9 cellular contexts compared by ENCODE assay signal in the genomic region with DNA sequence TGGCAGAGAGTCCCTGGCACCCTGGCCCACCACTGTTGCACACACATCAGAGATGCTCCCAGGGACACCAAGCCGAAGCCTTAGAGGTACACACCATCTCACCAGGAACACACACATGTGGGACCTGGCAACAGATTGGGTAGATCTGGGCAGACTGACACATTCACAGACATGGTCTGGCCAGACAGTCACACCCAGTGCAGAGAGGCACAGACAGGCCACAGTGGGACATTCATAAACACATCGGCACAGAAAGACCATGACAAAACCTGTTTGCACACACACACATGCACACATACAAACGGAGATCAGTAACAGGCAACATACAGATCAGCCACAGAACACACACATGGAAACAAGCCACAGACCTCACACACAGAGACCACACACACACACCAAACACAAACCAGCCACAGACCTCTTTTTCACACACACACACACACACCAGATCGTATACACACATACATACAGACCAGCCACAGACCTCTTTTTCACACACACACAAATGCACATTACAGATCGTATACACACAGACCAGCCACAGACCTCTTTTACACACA. TPM values are rescaled to one million over a fixed set of nuclear protein-coding genes. Genes with fewer than 3 reads are reported as not detected.
DNase-seq lines count a peak whose midpoint lies in the region; TF ChIP-seq lines count a peak whose summit lies in the region.
"Had no signal": no experiment of that assay in that cellular context is flagged by ENCODE, and none has a peak within 500 bp of the region (broad histone marks: within the 10 kb centered on the region; RNA-seq: fewer than 3 reads in every experiment).

No MANE protein-coding gene starts in this region.

- CTCF ChIA-PET in activated CD4-positive, alpha-beta memory T cell treated with anti-CD3 and anti-CD28 coated beads, Interleukin-2, amount 10 ng/mL, durations not matched to agents 7 days and 5 days (lab: Charles Lee) = interaction anchor here (1.3 kb wide), 1 partner anchor 11 kb away, joined by 6 read pairs; no protein-coding TSS in a partner anchor

- TF ChIP-seq POLR2A in suprapubic skin (IDR thresholded peaks at IDR 0.05) = no peak

- H3K4me3 ChIP-seq in suprapubic skin = peak overlapping the region; percentile 50

- H3K9me3 Mint-ChIP-seq in activated CD4-positive, alpha-beta memory T cell treated with anti-CD3 and anti-CD28 coated beads, Interleukin-2, amount 10 ng/mL, durations not matched to agents 7 days and 5 days = no peaks in the 10 kb centered on the region
- H3K9me3 Mint-ChIP-seq in immature natural killer cell (no peaks in the 10 kb centered on the region), osteocyte (ENCODE audit: unreplicated experiment) (no peaks in the 10 kb centered on the region)
- H3K9me3 Mint-ChIP-seq: IgD-negative memory B cell had no signal

- H3K4me1 Mint-ChIP-seq in activated CD4-positive, alpha-beta memory T cell treated with anti-CD3 and anti-CD28 coated beads, Interleukin-2, amount 10 ng/mL, durations not matched to agents 7 days and 5 days = peaks cover 42% of the 10 kb centered on the region
- H3K4me1 Mint-ChIP-seq in immature natural killer cell (peaks cover 25% of the 10 kb centered on the region in 2 donors), osteocyte (ENCODE audit: unreplicated experiment) (peaks cover 36% of the 10 kb centered on the region)

- POLR2A ChIA-PET in activated CD4-positive, alpha-beta memory T cell treated with anti-CD3 and anti-CD28 coated beads, Interleukin-2, amount 10 ng/mL, durations not matched to agents 7 days and 5 days (lab: Charles Lee) = interaction anchor here (1.3 kb wide), 1 partner anchor 11 kb away, joined by 4 read pairs; no protein-coding TSS in a partner anchor

- TF ChIP-seq CTCF in suprapubic skin (IDR thresholded peaks at IDR 0.05) (no peak), osteocyte (IDR thresholded peaks at IDR 0.05) (no peak)

- H3K9me3 ChIP-seq in suprapubic skin = no peaks in the 10 kb centered on the region

- H3K4me3 Mint-ChIP-seq in activated CD4-positive, alpha-beta memory T cell treated with anti-CD3 and anti-CD28 coated beads, Interleukin-2, amount 10 ng/mL, durations not matched to agents 7 days and 5 days = no peak overlapping the region
- H3K4me3 Mint-ChIP-seq in immature natural killer cell (no peak overlapping the region), osteocyte (ENCODE audit: unreplicated experiment) (no peak overlapping the region)
- H3K4me3 Mint-ChIP-seq: IgD-negative memory B cell had no signal

- H3K36me3 Mint-ChIP-seq in activated CD4-positive, alpha-beta memory T cell treated with anti-CD3 and anti-CD28 coated beads, Interleukin-2, amount 10 ng/mL, durations not matched to agents 7 days and 5 days (ENCODE audit: low read depth) = peaks cover 4% of the 10 kb centered on the region
- no peaks in the 10 kb centered on the region for H3K36me3 Mint-ChIP-seq in immature natural killer cell
- H3K36me3 Mint-ChIP-seq in osteocyte (ENCODE audit: unreplicated experiment) = no peaks in the 10 kb centered on the region
- H3K36me3 Mint-ChIP-seq: IgD-negative memory B cell had no signal

- H3K4me1 ChIP-seq in suprapubic skin = peaks cover 83% of the 10 kb centered on the region

- no peak for TF ChIP-seq EP300 in suprapubic skin (IDR thresholded peaks at IDR 0.05)

- no peak overlapping the region for H3K27ac Mint-ChIP-seq in activated CD4-positive, alpha-beta memory T cell treated with anti-CD3 and anti-CD28 coated beads, Interleukin-2, amount 10 ng/mL, durations not matched to agents 7 days and 5 days
- H3K27ac Mint-ChIP-seq in immature natural killer cell (no peak overlapping the region), osteocyte (ENCODE audit: unreplicated experiment) (no peak overlapping the region)
- H3K27ac Mint-ChIP-seq: IgD-negative memory B cell had no signal

- no peaks in the 10 kb centered on the region for H3K27me3 ChIP-seq in suprapubic skin

- 26% methylated on average over 5 of the region's 5 CpGs for WGBS in suprapubic skin

- H3K27me3 Mint-ChIP-seq in activated CD4-positive, alpha-beta memory T cell treated with anti-CD3 and anti-CD28 coated beads, Interleukin-2, amount 10 ng/mL, durations not matched to agents 7 days and 5 days = no peaks in the 10 kb centered on the region
- H3K27me3 Mint-ChIP-seq in immature natural killer cell (ENCODE audit: low read depth in 3 of 3) = peaks cover 9 to 26% (median 9%) of the 10 kb centered on the region in 3 donors
- H3K27me3 Mint-ChIP-seq in osteocyte (ENCODE audit: unreplicated experiment) = no peaks in the 10 kb centered on the region
- H3K27me3 Mint-ChIP-seq: IgD-negative memory B cell had no signal

- H3K27ac ChIP-seq in suprapubic skin = peak overlapping the region; percentile 97

- DNase-seq in activated CD4-positive, alpha-beta T cell treated with anti-CD3 and anti-CD28 coated beads, Interleukin-2, amount 50 U/mL, for 1 hour = peak; percentile 24
- no peak for DNase-seq in activated CD4-positive, alpha-beta T cell treated with anti-CD3 and anti-CD28 coated beads for 48 hours
- peak; percentile 63 for DNase-seq in activated CD4-positive, alpha-beta memory T cell treated with anti-CD3 and anti-CD28 coated beads, Interleukin-2, amount 10 ng/mL, durations not matched to agents 7 days and 5 days
- peak; percentile 82 to 87 (median 85) for DNase-seq in immature natural killer cell
- peak in 1 of 2 donors; percentile 66 for DNase-seq in suprapubic skin (ENCODE audit: low spot score in 2 of 2)
- no peak for DNase-seq in stimulated activated CD4-positive, alpha-beta T cell treated with anti-CD3 and anti-CD28 coated beads, Interleukin-1b, Interleukin-23, amount 100 ng/mL, for 48 hours
- no peak for DNase-seq in NCI-H1048 (lab: John Stamatoyannopoulos, UW)
- DNase-seq in osteocyte (ENCODE audit: extremely low spot score, unreplicated experiment) = no peak

- H3K36me3 ChIP-seq in suprapubic skin = no peaks in the 10 kb centered on the region

RNA-seq across cellular contexts. Expression of a gene that starts 6.3 kb away (rescaled TPM):
- 100 to 1,000 TPM; 197 TPM for total RNA-seq in activated CD4-positive, alpha-beta memory T cell treated with anti-CD3 and anti-CD28 coated beads, Interleukin-2, amount 10 ng/mL, durations not matched to agents 7 days and 5 days
- 100 to 1,000 TPM; 620 to 796 (median 697) TPM for polyA plus RNA-seq in immature natural killer cell
- total RNA-seq in suprapubic skin (1,000 to 10,000 TPM in 3 of 4 donors, 100 to 1,000 TPM in 1; 687 to 2,027 (median 1,088) TPM), osteocyte (141 and 158 TPM in 2 replicates)

RNA-seq across cellular contexts. Expression of a gene that starts 9.6 kb away (rescaled TPM):
- total RNA-seq in activated CD4-positive, alpha-beta memory T cell treated with anti-CD3 and anti-CD28 coated beads, Interleukin-2, amount 10 ng/mL, durations not matched to agents 7 days and 5 days = 10 to 100 TPM; 17.0 to 17.8 TPM
- 1 to 10 TPM in 2 of 3 donors, not detected in 1; 2.1 to 2.5 TPM for polyA plus RNA-seq in immature natural killer cell
- total RNA-seq in suprapubic skin (100 to 1,000 TPM in 2 of 4 donors, 10 to 100 TPM in 2; 55.1 to 227 (median 83.6) TPM), osteocyte (24.6 and 26.8 TPM in 2 replicates)

RNA-seq across cellular contexts. Expression of a gene that starts 16.6 kb away (rescaled TPM):
- 100 to 1,000 TPM; 234 to 240 TPM for total RNA-seq in activated CD4-positive, alpha-beta memory T cell treated with anti-CD3 and anti-CD28 coated beads, Interleukin-2, amount 10 ng/mL, durations not matched to agents 7 days and 5 days
- polyA plus RNA-seq in immature natural killer cell = 100 to 1,000 TPM; 157 to 165 (median 159) TPM
- total RNA-seq in suprapubic skin = 100 to 1,000 TPM; 270 to 579 (median 540) TPM
- total RNA-seq in osteocyte = 235 TPM in 2 replicates

RNA-seq across cellular contexts. Expression of a gene that starts 16.9 kb away (rescaled TPM):
- 10 to 100 TPM; 19.2 to 25.5 TPM for total RNA-seq in activated CD4-positive, alpha-beta memory T cell treated with anti-CD3 and anti-CD28 coated beads, Interleukin-2, amount 10 ng/mL, durations not matched to agents 7 days and 5 days
- 10 to 100 TPM in 1 of 3 donors, 1 to 10 TPM in 2; 3.0 to 11.0 (median 4.5) TPM for polyA plus RNA-seq in immature natural killer cell
- total RNA-seq in suprapubic skin (1 to 10 TPM in 1 of 4 donors, not detected in 3; 1.6 TPM), osteocyte (8.2 and 8.4 TPM in 2 replicates)

RNA-seq across cellular contexts. Expression of a gene that starts 21.4 kb away (rescaled TPM):
- 10 to 100 TPM; 34.8 to 38.4 TPM for total RNA-seq in activated CD4-positive, alpha-beta memory T cell treated with anti-CD3 and anti-CD28 coated beads, Interleukin-2, amount 10 ng/mL, durations not matched to agents 7 days and 5 days
- 10 to 100 TPM; 27.7 to 45.4 (median 37.5) TPM for polyA plus RNA-seq in immature natural killer cell
- 10 to 100 TPM; 12.3 to 15.4 (median 14.0) TPM for total RNA-seq in suprapubic skin
- 7.6 and 10.0 TPM in 2 replicates for total RNA-seq in osteocyte

Comparison
In these comparisons a context has a peak if more than half of its experiments do, and no peak if none do; other contexts are left out.
1. DNase-seq: peak in activated CD4-positive, alpha-beta T cell treated with anti-CD3 and anti-CD28 coated beads, Interleukin-2, amount 50 U/mL, for 1 hour (single experiment), activated CD4-positive, alpha-beta memory T cell treated with anti-CD3 and anti-CD28 coated beads, Interleukin-2, amount 10 ng/mL, durations not matched to agents 7 days and 5 days (single experiment) and immature natural killer cell (3 of 3); none in activated CD4-positive, alpha-beta T cell treated with anti-CD3 and anti-CD28 coated beads for 48 hours (single experiment), stimulated activated CD4-positive, alpha-beta T cell treated with anti-CD3 and anti-CD28 coated beads, Interleukin-1b, Interleukin-23, amount 100 ng/mL, for 48 hours (single experiment), NCI-H1048 (single experiment) and osteocyte (single experiment).